ENCODE assay signal across 3 cellular contexts in genomic region chr14:93302688-93303581, GRCh38.
TF ChIP-seq lines count a peak whose summit lies in the region.

No MANE protein-coding gene starts in this region.

TF ChIP-seq in HEK293, 187 proteins besides CTCF, POLR2A, EP300 and RAD21 (continues in another document):
- TF ChIP-seq KLF1 (tag by site-specific recombination; IDR thresholded peaks at IDR 0.05) (peak; percentile 60), ZNF777 (tag by site-specific recombination; IDR thresholded peaks at IDR 0.05; ENCODE audit: borderline replicate concordance) (no peak), ZNF670 (tag by site-specific recombination; IDR thresholded peaks at IDR 0.05; ENCODE audit: low read depth) (no peak), GLIS1 (tag by site-specific recombination; IDR thresholded peaks at IDR 0.05) (no peak), BCL11A (tag by site-specific recombination; IDR thresholded peaks at IDR 0.05; ENCODE audit: low read depth) (no peak), ZNF501 (tag by site-specific recombination; IDR thresholded peaks at IDR 0.05) (no peak), ZNF121 (tag by site-specific recombination; IDR thresholded peaks at IDR 0.05) (peak; percentile 77; the same call in 1 of the 2 replicates), HOXC10 (CRISPR knock-in tag; IDR thresholded peaks at IDR 0.05) (no peak), GLI4 (tag by site-specific recombination; IDR thresholded peaks at IDR 0.05) (no peak)
- TF ChIP-seq, protein P1, sequence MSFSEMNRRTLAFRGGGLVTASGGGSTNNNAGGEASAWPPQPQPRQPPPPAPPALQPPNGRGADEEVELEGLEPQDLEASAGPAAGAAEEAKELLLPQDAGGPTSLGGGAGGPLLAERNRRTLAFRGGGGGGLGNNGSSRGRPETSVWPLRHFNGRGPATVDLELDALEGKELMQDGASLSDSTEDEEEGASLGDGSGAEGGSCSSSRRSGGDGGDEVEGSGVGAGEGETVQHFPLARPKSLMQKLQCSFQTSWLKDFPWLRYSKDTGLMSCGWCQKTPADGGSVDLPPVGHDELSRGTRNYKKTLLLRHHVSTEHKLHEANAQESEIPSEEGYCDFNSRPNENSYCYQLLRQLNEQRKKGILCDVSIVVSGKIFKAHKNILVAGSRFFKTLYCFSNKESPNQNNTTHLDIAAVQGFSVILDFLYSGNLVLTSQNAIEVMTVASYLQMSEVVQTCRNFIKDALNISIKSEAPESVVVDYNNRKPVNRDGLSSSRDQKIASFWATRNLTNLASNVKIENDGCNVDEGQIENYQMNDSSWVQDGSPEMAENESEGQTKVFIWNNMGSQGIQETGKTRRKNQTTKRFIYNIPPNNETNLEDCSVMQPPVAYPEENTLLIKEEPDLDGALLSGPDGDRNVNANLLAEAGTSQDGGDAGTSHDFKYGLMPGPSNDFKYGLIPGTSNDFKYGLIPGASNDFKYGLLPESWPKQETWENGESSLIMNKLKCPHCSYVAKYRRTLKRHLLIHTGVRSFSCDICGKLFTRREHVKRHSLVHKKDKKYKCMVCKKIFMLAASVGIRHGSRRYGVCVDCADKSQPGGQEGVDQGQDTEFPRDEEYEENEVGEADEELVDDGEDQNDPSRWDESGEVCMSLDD (tag by site-specific recombination; IDR thresholded peaks at IDR 0.05) = no peak
- TF ChIP-seq, protein P2, sequence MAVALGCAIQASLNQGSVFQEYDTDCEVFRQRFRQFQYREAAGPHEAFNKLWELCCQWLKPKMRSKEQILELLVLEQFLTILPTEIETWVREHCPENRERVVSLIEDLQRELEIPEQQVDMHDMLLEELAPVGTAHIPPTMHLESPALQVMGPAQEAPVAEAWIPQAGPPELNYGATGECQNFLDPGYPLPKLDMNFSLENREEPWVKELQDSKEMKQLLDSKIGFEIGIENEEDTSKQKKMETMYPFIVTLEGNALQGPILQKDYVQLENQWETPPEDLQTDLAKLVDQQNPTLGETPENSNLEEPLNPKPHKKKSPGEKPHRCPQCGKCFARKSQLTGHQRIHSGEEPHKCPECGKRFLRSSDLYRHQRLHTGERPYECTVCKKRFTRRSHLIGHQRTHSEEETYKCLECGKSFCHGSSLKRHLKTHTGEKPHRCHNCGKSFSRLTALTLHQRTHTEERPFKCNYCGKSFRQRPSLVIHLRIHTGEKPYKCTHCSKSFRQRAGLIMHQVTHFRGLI (tag by site-specific recombination; IDR thresholded peaks at IDR 0.05) = no peak
- TF ChIP-seq, protein P3, sequence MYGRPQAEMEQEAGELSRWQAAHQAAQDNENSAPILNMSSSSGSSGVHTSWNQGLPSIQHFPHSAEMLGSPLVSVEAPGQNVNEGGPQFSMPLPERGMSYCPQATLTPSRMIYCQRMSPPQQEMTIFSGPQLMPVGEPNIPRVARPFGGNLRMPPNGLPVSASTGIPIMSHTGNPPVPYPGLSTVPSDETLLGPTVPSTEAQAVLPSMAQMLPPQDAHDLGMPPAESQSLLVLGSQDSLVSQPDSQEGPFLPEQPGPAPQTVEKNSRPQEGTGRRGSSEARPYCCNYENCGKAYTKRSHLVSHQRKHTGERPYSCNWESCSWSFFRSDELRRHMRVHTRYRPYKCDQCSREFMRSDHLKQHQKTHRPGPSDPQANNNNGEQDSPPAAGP (tag by site-specific recombination; IDR thresholded peaks at IDR 0.05) = no peak

TF ChIP-seq in H1, 55 proteins besides CTCF, POLR2A, EP300 and RAD21:
- TF ChIP-seq, protein P4, sequence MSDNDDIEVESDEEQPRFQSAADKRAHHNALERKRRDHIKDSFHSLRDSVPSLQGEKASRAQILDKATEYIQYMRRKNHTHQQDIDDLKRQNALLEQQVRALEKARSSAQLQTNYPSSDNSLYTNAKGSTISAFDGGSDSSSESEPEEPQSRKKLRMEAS (IDR thresholded peaks at IDR 0.05) = no peak
- TF ChIP-seq SP4 (IDR thresholded peaks at IDR 0.05; ENCODE audit: low read length) (no peak), CHD2 (IDR thresholded peaks at IDR 0.05; ENCODE audit: low read length) (no peak), CREB1 (IDR thresholded peaks at IDR 0.05) (no peak), GTF2F1 (IDR thresholded peaks at IDR 0.05; ENCODE audit: borderline replicate concordance, low read depth, low read length) (no peak), USF2 (IDR thresholded peaks at IDR 0.05; ENCODE audit: low read length) (no peak), HDAC2 (IDR thresholded peaks at IDR 0.05; ENCODE audit: borderline replicate concordance in 1 of 2, low read depth in 2 of 2, low read length in 2 of 2) (no peak), POU5F1 (IDR thresholded peaks at IDR 0.05; ENCODE audit: low read depth, low read length) (no peak), RXRA (IDR thresholded peaks at IDR 0.05; ENCODE audit: insufficient read depth, low read depth, low read length) (no peak), RFX5 (IDR thresholded peaks at IDR 0.05; ENCODE audit: borderline replicate concordance, low read depth, low read length) (no peak), MAFK (IDR thresholded peaks at IDR 0.05; ENCODE audit: low read depth, low read length) (no peak)
TF ChIP-seq in H1: peak in this region for 0.

TF ChIP-seq in GM12891, 5 proteins besides CTCF, POLR2A, EP300 and RAD21 (continued from another document):
- TF ChIP-seq TAF1 (IDR thresholded peaks at IDR 0.05; ENCODE audit: low read depth, low read length) (no peak), POU2F2 (IDR thresholded peaks at IDR 0.05; ENCODE audit: low read depth, low read length) (no peak), PAX5 (IDR thresholded peaks at IDR 0.05; ENCODE audit: insufficient read depth, low read length, severe bottlenecking) (no peak)
